31 cellular contexts compared by ENCODE assay signal in genomic region chr4:171715973-171716372, GRCh38.
"Had no signal": no experiment of that assay in that cellular context is flagged by ENCODE, and none has a peak within 500 bp of the region (broad histone marks: within the 10 kb centered on the region; RNA-seq: fewer than 3 reads in every experiment).

No MANE protein-coding gene starts in this region.

- H3K4me3 ChIP-seq: adrenal gland, body of pancreas, cardiac muscle cell, colonic mucosa, gastrocnemius medialis had no signal

- H3K27me3 ChIP-seq: adrenal gland, body of pancreas, cardiac muscle cell, colonic mucosa, foreskin keratinocyte, gastrocnemius medialis had no signal

- H3K36me3 Mint-ChIP-seq: activated CD4-positive, alpha-beta memory T cell treated with anti-CD3 and anti-CD28 coated beads for 36 hours; activated CD8-positive, alpha-beta memory T cell treated with anti-CD3 and anti-CD28 coated beads, Interleukin-2, amount 10 ng/mL, durations not matched to agents 7 days and 5 days; activated naive CD4-positive, alpha-beta T cell treated with anti-CD3 and anti-CD28 coated beads, Interleukin-2, amount 50 U/mL, for 24 hours; activated naive CD8-positive, alpha-beta T cell treated with anti-CD3 and anti-CD28 coated beads for 36 hours had no signal

- H3K4me1 Mint-ChIP-seq: activated CD4-positive, alpha-beta T cell treated with anti-CD3 and anti-CD28 coated beads for 36 hours; activated CD4-positive, alpha-beta T cell treated with anti-CD3 and anti-CD28 coated beads, Interleukin-2, amount 10 ng/mL, durations not matched to agents 24 days and 14 days; activated CD8-positive, alpha-beta memory T cell treated with anti-CD3 and anti-CD28 coated beads, Interleukin-2, amount 10 ng/mL, durations not matched to agents 7 days and 5 days; activated naive CD4-positive, alpha-beta T cell treated with anti-CD3 and anti-CD28 coated beads, Interleukin-2, amount 50 U/mL, for 24 hours; activated naive CD8-positive, alpha-beta T cell treated with anti-CD3 and anti-CD28 coated beads for 36 hours; activated naive CD8-positive, alpha-beta T cell treated with anti-CD3 and anti-CD28 coated beads, Interleukin-2, amount 50 U/mL, for 24 hours had no signal

- H3K27ac Mint-ChIP-seq: activated CD4-positive, alpha-beta memory T cell treated with anti-CD3 and anti-CD28 coated beads for 36 hours; activated CD4-positive, alpha-beta T cell treated with anti-CD3 and anti-CD28 coated beads for 36 hours; activated CD4-positive, alpha-beta T cell treated with anti-CD3 and anti-CD28 coated beads, Interleukin-2, amount 10 ng/mL, durations not matched to agents 24 days and 14 days; activated CD8-positive, alpha-beta memory T cell treated with anti-CD3 and anti-CD28 coated beads, Interleukin-2, amount 10 ng/mL, durations not matched to agents 7 days and 5 days; activated CD8-positive, alpha-beta T cell treated with anti-CD3 and anti-CD28 coated beads, Interleukin-2, amount 10 ng/mL, durations not matched to agents 7 days and 5 days; activated naive CD4-positive, alpha-beta T cell treated with anti-CD3 and anti-CD28 coated beads for 36 hours; activated naive CD4-positive, alpha-beta T cell treated with anti-CD3 and anti-CD28 coated beads, Interleukin-2, amount 50 U/mL, for 24 hours; activated naive CD8-positive, alpha-beta T cell treated with anti-CD3 and anti-CD28 coated beads for 36 hours; activated naive CD8-positive, alpha-beta T cell treated with anti-CD3 and anti-CD28 coated beads, Interleukin-2, amount 50 U/mL, for 24 hours; activated T-helper 1 cell treated with anti-CD3 and anti-CD28 coated beads, Interleukin-12 subunit alpha, Interleukin-12 subunit beta, Interleukin-2, Interleukin-4 antibody, amounts not matched to agents 30 ng/mL and 10 ng/mL and 1 ng/mL, durations not matched to agents 14 hours and 24 hours and 36 hours; activated T-helper 2 cell treated with anti-CD3 and anti-CD28 coated beads, Interferon-gamma antibody, Interleukin-2, Interleukin-4, amounts not matched to agents 10 μg/mL and 5 μg/mL and 100 μg/mL, durations not matched to agents 14 hours and 24 hours and 36 hours had no signal

- H3K27ac ChIP-seq: adrenal gland, body of pancreas, cardiac muscle cell, colonic mucosa, foreskin keratinocyte, gastrocnemius medialis had no signal

- H3K36me3 ChIP-seq: adrenal gland, cardiac muscle cell, colonic mucosa, gastrocnemius medialis had no signal

- H3K4me3 Mint-ChIP-seq: activated CD4-positive, alpha-beta memory T cell treated with anti-CD3 and anti-CD28 coated beads for 36 hours; activated CD4-positive, alpha-beta T cell treated with anti-CD3 and anti-CD28 coated beads for 36 hours; activated CD4-positive, alpha-beta T cell treated with anti-CD3 and anti-CD28 coated beads, Interleukin-2, amount 10 ng/mL, durations not matched to agents 24 days and 14 days; activated CD8-positive, alpha-beta memory T cell treated with anti-CD3 and anti-CD28 coated beads, Interleukin-2, amount 10 ng/mL, durations not matched to agents 7 days and 5 days; activated CD8-positive, alpha-beta T cell treated with anti-CD3 and anti-CD28 coated beads, Interleukin-2, amount 10 ng/mL, durations not matched to agents 7 days and 5 days; activated naive CD4-positive, alpha-beta T cell treated with anti-CD3 and anti-CD28 coated beads for 36 hours; activated naive CD4-positive, alpha-beta T cell treated with anti-CD3 and anti-CD28 coated beads, Interleukin-2, amount 50 U/mL, for 24 hours; activated naive CD8-positive, alpha-beta T cell treated with anti-CD3 and anti-CD28 coated beads for 36 hours; activated naive CD8-positive, alpha-beta T cell treated with anti-CD3 and anti-CD28 coated beads, Interleukin-2, amount 50 U/mL, for 24 hours; activated T-helper 1 cell treated with anti-CD3 and anti-CD28 coated beads, Interleukin-12 subunit alpha, Interleukin-12 subunit beta, Interleukin-2, Interleukin-4 antibody, amounts not matched to agents 30 ng/mL and 10 ng/mL and 1 ng/mL, durations not matched to agents 14 hours and 24 hours and 36 hours had no signal

- H3K9me3 ChIP-seq: adrenal gland, body of pancreas, colonic mucosa, gastrocnemius medialis had no signal

- DNase-seq: activated CD4-positive, alpha-beta memory T cell treated with anti-CD3 and anti-CD28 coated beads for 36 hours; activated CD4-positive, alpha-beta T cell treated with anti-CD3 and anti-CD28 coated beads for 36 hours; activated CD4-positive, alpha-beta T cell treated with anti-CD3 and anti-CD28 coated beads, Interleukin-2, amount 10 ng/mL, durations not matched to agents 24 days and 14 days; activated CD4-positive, CD25-positive, alpha-beta regulatory T cell; activated CD4-positive, CD25-positive, alpha-beta regulatory T cell treated with anti-CD3 and anti-CD28 coated beads, Interleukin-2, amount 50 U/mL, for 72 hours; activated CD8-positive, alpha-beta memory T cell treated with anti-CD3 and anti-CD28 coated beads, Interleukin-2, amount 10 ng/mL, durations not matched to agents 7 days and 5 days; activated CD8-positive, alpha-beta memory T cell treated with anti-CD3 and anti-CD28 coated beads, Interleukin-2, amount 50 U/mL, for 4 hours; activated CD8-positive, alpha-beta T cell treated with anti-CD3 and anti-CD28 coated beads, Interleukin-2, amount 10 ng/mL, durations not matched to agents 7 days and 5 days; activated effector memory CD4-positive, alpha-beta T cell treated with anti-CD3 and anti-CD28 coated beads, Interleukin-2, amount 50 U/mL, for 16 hours; activated naive CD4-positive, alpha-beta T cell treated with anti-CD3 and anti-CD28 coated beads for 36 hours; activated naive CD8-positive, alpha-beta T cell treated with anti-CD3 and anti-CD28 coated beads for 36 hours; activated naive CD8-positive, alpha-beta T cell treated with anti-CD3 and anti-CD28 coated beads, Interleukin-2, amount 50 U/mL, for 24 hours; activated T-cell treated with anti-CD3 and anti-CD28 coated beads, Interleukin-2, amount 50 U/mL, for 1 hour; activated T-cell treated with anti-CD3 and anti-CD28 coated beads, Interleukin-2, amount 50 U/mL, for 48 hours; adrenal gland; amygdala; aorta; body of pancreas; central memory CD4-positive, alpha-beta T cell; cerebellar nuclear complex; colonic mucosa; effector CD8-positive, alpha-beta T cell; foreskin keratinocyte; gastrocnemius medialis; glutamatergic neuron; T-helper 2 cell had no signal

- H3K9me3 Mint-ChIP-seq: activated CD4-positive, alpha-beta T cell treated with anti-CD3 and anti-CD28 coated beads, Interleukin-2, amount 10 ng/mL, durations not matched to agents 24 days and 14 days; activated T-helper 2 cell treated with anti-CD3 and anti-CD28 coated beads, Interferon-gamma antibody, Interleukin-2, Interleukin-4, amounts not matched to agents 10 μg/mL and 5 μg/mL and 100 μg/mL, durations not matched to agents 14 hours and 24 hours and 36 hours had no signal

- H3K4me1 ChIP-seq: adrenal gland, body of pancreas, colonic mucosa, foreskin keratinocyte, gastrocnemius medialis had no signal

- H3K27me3 Mint-ChIP-seq: activated CD4-positive, alpha-beta memory T cell treated with anti-CD3 and anti-CD28 coated beads for 36 hours; activated CD4-positive, alpha-beta T cell treated with anti-CD3 and anti-CD28 coated beads for 36 hours; activated CD4-positive, alpha-beta T cell treated with anti-CD3 and anti-CD28 coated beads, Interleukin-2, amount 10 ng/mL, durations not matched to agents 24 days and 14 days; activated CD8-positive, alpha-beta memory T cell treated with anti-CD3 and anti-CD28 coated beads, Interleukin-2, amount 10 ng/mL, durations not matched to agents 7 days and 5 days; activated naive CD4-positive, alpha-beta T cell treated with anti-CD3 and anti-CD28 coated beads, Interleukin-2, amount 50 U/mL, for 24 hours; activated naive CD8-positive, alpha-beta T cell treated with anti-CD3 and anti-CD28 coated beads for 36 hours; activated naive CD8-positive, alpha-beta T cell treated with anti-CD3 and anti-CD28 coated beads, Interleukin-2, amount 50 U/mL, for 24 hours had no signal

- ATAC-seq: activated CD4-positive, alpha-beta T cell treated with anti-CD3 and anti-CD28 coated beads for 36 hours; activated CD8-positive, alpha-beta memory T cell treated with anti-CD3 and anti-CD28 coated beads, Interleukin-2, amount 10 ng/mL, durations not matched to agents 7 days and 5 days; activated CD8-positive, alpha-beta T cell treated with anti-CD3 and anti-CD28 coated beads, Interleukin-2, amount 10 ng/mL, durations not matched to agents 7 days and 5 days; activated naive CD8-positive, alpha-beta T cell treated with anti-CD3 and anti-CD28 coated beads, Interleukin-2, amount 50 U/mL, for 24 hours; body of pancreas; esophagus mucosa; foreskin keratinocyte; gastrocnemius medialis had no signal
